Comparison of ENCODE assay signal across 9 cellular contexts in the genomic region with DNA sequence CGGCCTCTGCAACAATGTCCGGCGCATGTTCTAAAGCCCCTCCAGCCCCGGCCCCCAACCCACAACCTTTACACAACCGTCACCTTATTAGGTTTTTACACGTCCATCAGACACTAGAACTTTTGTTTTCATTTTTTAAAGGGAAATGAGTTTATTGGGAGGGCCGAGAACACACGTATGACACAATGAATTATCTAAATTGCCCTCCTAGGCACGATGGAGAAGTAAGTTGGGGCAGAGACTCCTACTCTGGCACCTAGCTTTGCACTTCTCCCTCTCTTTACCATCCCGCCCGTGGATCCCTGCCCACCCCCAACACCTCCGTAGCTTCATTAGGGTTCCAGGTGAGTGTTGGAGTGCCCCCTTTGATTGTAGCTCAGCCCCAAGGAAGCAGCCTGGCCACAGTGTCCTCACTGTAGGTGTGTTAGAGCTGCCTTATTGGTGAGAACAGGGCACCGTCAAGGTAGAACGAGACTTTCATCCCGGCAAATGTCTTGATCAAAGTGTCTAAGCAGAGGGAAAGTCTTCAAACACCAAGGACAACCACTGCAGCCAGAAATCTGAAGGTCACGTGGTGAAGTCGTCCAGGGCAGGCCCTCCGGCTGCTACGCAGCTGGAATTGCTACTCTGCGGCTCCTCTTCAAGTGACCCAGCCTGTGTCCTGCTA. TPM values are rescaled to one million over a fixed set of nuclear protein-coding genes. Genes with fewer than 3 reads are reported as not detected.
DNase-seq lines count a peak whose midpoint lies in the region; ATAC-seq, FAIRE-seq and TF ChIP-seq lines count a peak whose summit lies in the region.
"Had no signal": no experiment of that assay in that cellular context is flagged by ENCODE, and none has a peak within 500 bp of the region (broad histone marks: within the 10 kb centered on the region; RNA-seq: fewer than 3 reads in every experiment).

No MANE protein-coding gene starts in this region.

- no peaks in the 10 kb centered on the region for H3K36me3 Mint-ChIP-seq in activated CD4-positive, alpha-beta T cell treated with anti-CD3 and anti-CD28 coated beads for 36 hours (ENCODE audit: low read depth)
- H3K36me3 Mint-ChIP-seq in activated T-helper 17 cell treated with anti-CD3 and anti-CD28 coated beads, Interleukin-2, amount 50 U/mL, for 72 hours (ENCODE audit: low read depth) = peaks cover 6% of the 10 kb centered on the region

- TF ChIP-seq POLR2A in testis (IDR thresholded peaks at IDR 0.05) = no peak

- H3K9ac ChIP-seq in kidney (ENCODE audit: low read length in 2 of 2) = no peak overlapping the region

- no peak overlapping the region for H3K27ac Mint-ChIP-seq in activated CD4-positive, alpha-beta T cell treated with anti-CD3 and anti-CD28 coated beads for 36 hours
- peak overlapping the region; percentile 70 for H3K27ac Mint-ChIP-seq in activated T-helper 17 cell treated with anti-CD3 and anti-CD28 coated beads, Interleukin-2, amount 50 U/mL, for 72 hours

- POLR2A ChIA-PET in activated CD4-positive, alpha-beta T cell treated with anti-CD3 and anti-CD28 coated beads for 36 hours (lab: Charles Lee) = interaction anchor here (1.1 kb wide), 1 partner anchor 10 kb away, joined by 3 read pairs; no protein-coding TSS in a partner anchor

- WGBS in testis, 2 donors = 7 to 14% methylated on average over 18 to 20 of the region's 20 CpGs

- no peaks in the 10 kb centered on the region for H3K9me3 ChIP-seq in kidney (ENCODE audit: control insufficient read depth in 1 of 2, low read length in 2 of 2)
- H3K9me3 ChIP-seq in testis = no peaks in the 10 kb centered on the region

- peaks cover 38% of the 10 kb centered on the region for H3K4me1 Mint-ChIP-seq in activated CD4-positive, alpha-beta T cell treated with anti-CD3 and anti-CD28 coated beads for 36 hours
- H3K4me1 Mint-ChIP-seq in activated T-helper 17 cell treated with anti-CD3 and anti-CD28 coated beads, Interleukin-2, amount 50 U/mL, for 72 hours = peaks cover 18% of the 10 kb centered on the region

- peak overlapping the region; percentile 5 to 35 for H3K4me3 ChIP-seq in kidney (ENCODE audit: low read length in 2 of 2)
- H3K4me3 ChIP-seq in testis = peak overlapping the region; percentile 61 to 71

- H3K4me1 ChIP-seq in kidney (ENCODE audit: control insufficient read depth in 1 of 2, insufficient read depth in 1 of 2, low read depth in 1 of 2, low read length in 2 of 2) (peaks cover 0 to 35% of the 10 kb centered on the region in 2 donors), testis (peaks cover 43% of the 10 kb centered on the region)

- FAIRE-seq in kidney (lab: Jason Lieb, UNC) = no peak
- no peak for FAIRE-seq in frontal cortex (lab: Jason Lieb, UNC)

- TF ChIP-seq CTCF in kidney (IDR thresholded peaks at IDR 0.05; ENCODE audit: borderline replicate concordance, extremely low read depth, insufficient read depth) (no peak), testis (IDR thresholded peaks at IDR 0.05) (no peak)

- H3K27me3 Mint-ChIP-seq in activated CD4-positive, alpha-beta T cell treated with anti-CD3 and anti-CD28 coated beads for 36 hours = peaks cover 49% of the 10 kb centered on the region
- H3K27me3 Mint-ChIP-seq in activated T-helper 17 cell treated with anti-CD3 and anti-CD28 coated beads, Interleukin-2, amount 50 U/mL, for 72 hours = peaks cover 51% of the 10 kb centered on the region

- CTCF ChIA-PET in activated CD4-positive, alpha-beta T cell treated with anti-CD3 and anti-CD28 coated beads for 36 hours (lab: Charles Lee) = interaction anchor here (1.1 to 1.7 kb wide), 2 partner anchors 16 to 460 kb away, joined by 5 read pairs; no protein-coding TSS in a partner anchor

- H3K36me3 ChIP-seq in kidney (ENCODE audit: control insufficient read depth in 1 of 2, insufficient read depth in 2 of 2, low read length in 2 of 2) = no peaks in the 10 kb centered on the region
- no peaks in the 10 kb centered on the region for H3K36me3 ChIP-seq in testis (ENCODE audit: low read depth, missing control alignments)

- H3K27me3 ChIP-seq in testis = no peaks in the 10 kb centered on the region

- peak overlapping the region; percentile 28 to 52 for H3K27ac ChIP-seq in kidney (ENCODE audit: low read depth in 2 of 2, low read length in 2 of 2)
- peak overlapping the region in 1 of 2 donors; percentile 19 for H3K27ac ChIP-seq in testis
- H3K27ac ChIP-seq: HL-60 had no signal

- peak overlapping the region; percentile 77 for H3K4me3 Mint-ChIP-seq in activated CD4-positive, alpha-beta T cell treated with anti-CD3 and anti-CD28 coated beads for 36 hours
- H3K4me3 Mint-ChIP-seq in activated T-helper 17 cell treated with anti-CD3 and anti-CD28 coated beads, Interleukin-2, amount 50 U/mL, for 72 hours = peak overlapping the region; percentile 88

- intact Hi-C loops in activated CD4-positive, alpha-beta T cell treated with anti-CD3 and anti-CD28 coated beads for 36 hours (cut with DNase I, micrococcal nuclease) = loop anchor here (1.0 to 5.0 kb wide), 9 partner anchors 20 to 500 kb away; no protein-coding TSS in a partner anchor
- intact Hi-C loops in kidney (cut with DNase I) (no loop called here), testis (cut with DNase I; ENCODE audit: low total_unique reads) (loop anchor here (10.0 kb wide), 1 partner anchor 457 kb away; no protein-coding TSS in a partner anchor)

- no peak for ATAC-seq in activated CD4-positive, alpha-beta T cell treated with anti-CD3 and anti-CD28 coated beads for 36 hours
- ATAC-seq in activated T-helper 17 cell treated with anti-CD3 and anti-CD28 coated beads, Interleukin-2, amount 50 U/mL, for 72 hours (replicated peaks) = no peak
- no peak for ATAC-seq in GM18870 (IDR thresholded peaks at IDR 0.05; ENCODE audit: unreplicated experiment)

- no peak for DNase-seq in activated CD4-positive, alpha-beta T cell treated with anti-CD3 and anti-CD28 coated beads for 36 hours
- DNase-seq in activated CD4-positive, alpha-beta T cell treated with anti-CD3 and anti-CD28 coated beads, Interleukin-2, amount 50 U/mL, for 48 hours = no peak
- no peak for DNase-seq in kidney
- no peak for DNase-seq in testis
- DNase-seq in frontal cortex (ENCODE audit: low spot score in 2 of 2) = no peak
- no peak for DNase-seq in effector CD4-positive, alpha-beta T cell

- H3K9me3 Mint-ChIP-seq in activated CD4-positive, alpha-beta T cell treated with anti-CD3 and anti-CD28 coated beads for 36 hours (ENCODE audit: low read depth) = no peaks in the 10 kb centered on the region
- H3K9me3 Mint-ChIP-seq in activated T-helper 17 cell treated with anti-CD3 and anti-CD28 coated beads, Interleukin-2, amount 50 U/mL, for 72 hours = no peaks in the 10 kb centered on the region

RNA-seq across cellular contexts. Expression of gene DLL1, which starts 1.4 kb away (rescaled TPM):
- total RNA-seq in activated CD4-positive, alpha-beta T cell treated with anti-CD3 and anti-CD28 coated beads for 36 hours = under 1 TPM; 0.54 to 0.91 TPM
- total RNA-seq in activated T-helper 17 cell treated with anti-CD3 and anti-CD28 coated beads, Interleukin-2, amount 50 U/mL, for 72 hours = under 1 TPM; 0.11 to 0.56 TPM
- 11.9 TPM for total RNA-seq in kidney
- polyA plus RNA-seq in kidney (ENCODE audit: insufficient read depth, low read depth, low replicate concordance) = 4.5 TPM
- 1 to 10 TPM; 4.6 to 5.5 TPM for total RNA-seq in testis
- polyA plus RNA-seq in testis (ENCODE audit: insufficient read depth, low read depth, low replicate concordance) = 2.8 TPM
- total RNA-seq in frontal cortex = 9.0 TPM

RNA-seq across cellular contexts. Expression of gene FAM120B, which starts 14.3 kb away (rescaled TPM):
- total RNA-seq in activated CD4-positive, alpha-beta T cell treated with anti-CD3 and anti-CD28 coated beads for 36 hours = 10 to 100 TPM; 21.9 to 26.3 TPM
- 10 to 100 TPM; 22.5 to 27.4 TPM for total RNA-seq in activated T-helper 17 cell treated with anti-CD3 and anti-CD28 coated beads, Interleukin-2, amount 50 U/mL, for 72 hours
- total RNA-seq in kidney (34.8 TPM), testis (10 to 100 TPM; 40.6 to 62.2 TPM), frontal cortex (57.5 TPM)
- polyA plus RNA-seq in kidney (ENCODE audit: insufficient read depth, low read depth, low replicate concordance) (16.5 TPM), testis (ENCODE audit: insufficient read depth, low read depth, low replicate concordance) (33.8 TPM)
